34 cellular contexts compared by ENCODE assay signal in the genomic region with DNA sequence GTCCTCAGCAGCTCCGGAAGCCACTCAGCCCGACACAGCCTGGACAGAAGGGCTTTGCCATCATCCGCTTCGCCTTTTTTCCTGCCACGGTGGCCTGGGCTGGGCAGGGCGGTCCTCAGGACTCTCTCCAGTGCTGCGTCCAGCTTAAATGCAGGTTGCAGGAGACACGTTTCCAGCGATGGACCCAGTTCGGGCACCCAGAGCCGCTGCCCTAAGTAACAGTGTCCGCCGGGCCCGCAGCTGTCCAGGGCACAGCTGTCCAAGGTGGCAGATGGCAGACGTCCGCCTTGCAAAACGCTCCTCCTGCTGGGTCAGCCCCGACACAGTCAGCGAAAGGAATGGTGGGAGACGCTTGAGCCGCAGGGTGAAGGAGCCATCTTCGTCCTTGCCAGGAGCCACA. TPM values are rescaled to one million over a fixed set of nuclear protein-coding genes. Genes with fewer than 3 reads are reported as not detected.
"Had no signal": no experiment of that assay in that cellular context is flagged by ENCODE, and none has a peak within 500 bp of the region (broad histone marks: within the 10 kb centered on the region; RNA-seq: fewer than 3 reads in every experiment).

No MANE protein-coding gene starts in this region.

- H3K4me1 ChIP-seq: adrenal gland, body of pancreas, breast epithelium had no signal

- ATAC-seq: activated CD8-positive, alpha-beta T cell treated with anti-CD3 and anti-CD28 coated beads, Interleukin-2, amount 10 ng/mL, durations not matched to agents 7 days and 5 days; activated naive CD4-positive, alpha-beta T cell treated with anti-CD3 and anti-CD28 coated beads, Interleukin-2, amount 50 U/mL, for 72 hours; activated T-cell treated with anti-CD3 and anti-CD28 coated beads, Interleukin-2, amount 50 U/mL, for 4 hours; body of pancreas; PC-3 had no signal

- H3K27ac ChIP-seq: adrenal gland, body of pancreas, breast epithelium, KMS-11, RWPE1 had no signal

- H3K4me3 ChIP-seq: adrenal gland, body of pancreas, breast epithelium had no signal

- H3K27me3 ChIP-seq: adrenal gland, body of pancreas, breast epithelium had no signal

- H3K9me3 ChIP-seq: adrenal gland, body of pancreas, breast epithelium had no signal

- H3K4me2 ChIP-seq: KMS-11 had no signal

- H3K9ac ChIP-seq: KMS-11 had no signal

- DNase-seq: activated CD4-positive, alpha-beta T cell treated with anti-CD3 and anti-CD28 coated beads, Interleukin-2, amount 10 ng/mL, durations not matched to agents 7 days and 5 days; activated CD4-positive, alpha-beta T cell treated with anti-CD3 and anti-CD28 coated beads, Interleukin-2, amount 50 U/mL, for 48 hours; activated CD8-positive, alpha-beta T cell treated with anti-CD3 and anti-CD28 coated beads, Interleukin-2, amount 10 ng/mL, durations not matched to agents 7 days and 5 days; activated gamma-delta T cell treated with Interleukin-2 at 50 U/mL for 16 hours; activated naive CD4-positive, alpha-beta T cell treated with anti-CD3 and anti-CD28 coated beads for 36 hours; activated T-cell treated with anti-CD3 and anti-CD28 coated beads for 4 hours; activated T-cell treated with anti-CD3 and anti-CD28 coated beads, Interleukin-2, amount 50 U/mL, for 4 hours; adrenal gland; body of pancreas; caudate nucleus; MM.1S; MV-4-11; NCI-H1092; NCI-H1436 treated with DMSO at 0.1 percent for 48 hours; NCI-H1694 treated with DMSO at 0.1 percent for 48 hours; NCI-H2029; NCI-H345; NCI-H524 treated with DMSO at 0.1 percent for 48 hours; NCI-H748 treated with DMSO at 0.1 percent for 48 hours; NK-92 treated with Interleukin-12 subunit alpha and Interleukin-12 subunit beta, amount 100 ng/mL, for 24 hours; PC-3; Right ventricle myocardium superior; SW 1271; T1000 had no signal

RNA-seq across cellular contexts. Expression of a gene that starts 37.0 kb away (rescaled TPM):
- total RNA-seq: activated CD4-positive, alpha-beta T cell treated with anti-CD3 and anti-CD28 coated beads, Interleukin-2, amount 10 ng/mL, durations not matched to agents 7 days and 5 days; activated CD8-positive, alpha-beta T cell treated with anti-CD3 and anti-CD28 coated beads, Interleukin-2, amount 10 ng/mL, durations not matched to agents 7 days and 5 days; activated naive CD4-positive, alpha-beta T cell treated with anti-CD3 and anti-CD28 coated beads for 36 hours; activated naive CD4-positive, alpha-beta T cell treated with anti-CD3 and anti-CD28 coated beads, Interleukin-2, amount 50 U/mL, for 72 hours; activated T-cell treated with anti-CD3 and anti-CD28 coated beads, Interleukin-2, amount 50 U/mL, for 4 hours; activated T-helper 1 cell treated with anti-CD3 and anti-CD28 coated beads, Interleukin-12 subunit alpha, Interleukin-12 subunit beta, Interleukin-2, Interleukin-4 antibody, amounts not matched to agents 30 ng/mL and 10 ng/mL and 1 ng/mL, durations not matched to agents 14 hours and 24 hours and 36 hours; adrenal gland; astrocyte; body of pancreas; breast epithelium; LHCN-M2; NCI-H460; PC-3; Right ventricle myocardium superior; T-helper 1 cell treated with Interleukin-12 subunit alpha and Interleukin-12 subunit beta and Interleukin-4 antibody, amounts not matched to agents 30 ng/mL and 1 ng/mL, for 36 hours; T-helper 2 cell treated with Interferon-gamma antibody and Interleukin-4, amounts not matched to agents 100 ng/mL and 5 ng/mL, for 36 hours had no signal
- polyA plus RNA-seq: adrenal gland had no signal
